In genomic region chr1:159826436-159827101, GRCh38 we compare ENCODE assay signal across 7 cellular contexts. TPM values are rescaled to one million over a fixed set of nuclear protein-coding genes. Genes with fewer than 3 reads are reported as not detected.
A peak's percentile ranks its signal among the peaks of the same experiment; 100 is the strongest.
DNase-seq lines count a peak whose midpoint lies in the region; ATAC-seq lines count a peak whose summit lies in the region.

TSS of gene SLAMF8 (plus strand) at chr1:159826873. CDS start at chr1:159826899, 26 bp downstream.

- ATAC-seq in HG03571 (IDR thresholded peaks at IDR 0.05; ENCODE audit: unreplicated experiment) = peak; percentile 46
- peak; percentile 32 for ATAC-seq in left lobe of liver
- no peak for ATAC-seq in GM21360 (IDR thresholded peaks at IDR 0.05; ENCODE audit: unreplicated experiment)

- peak; percentile 50 for DNase-seq in activated CD8-positive, alpha-beta memory T cell treated with anti-CD3 and anti-CD28 coated beads, Interleukin-2, amount 50 U/mL, for 4 hours
- DNase-seq in left lobe of liver (ENCODE audit: low spot score) (no peak), HuH-7 (ENCODE audit: low spot score) (no peak), D341Med (ENCODE audit: low spot score) (no peak)
- DNase-seq in stimulated activated CD8-positive, alpha-beta memory T cell treated with anti-CD3 and anti-CD28 coated beads, Interleukin-7, amount 100 ng/mL, for 4 hours (ENCODE audit: low read depth in 2 of 2) = peak; percentile 61

RNA-seq across cellular contexts. Expression of gene SLAMF8, which starts in this region (rescaled TPM):
- total RNA-seq in left lobe of liver = 0.53 TPM

Comparison
In these comparisons a context has a peak if more than half of its experiments do, and no peak if none do; other contexts are left out.
1. Peak in ATAC-seq in left lobe of liver; RNA of the gene not detected or under 1 TPM.
2. DNase-seq: peak in activated CD8-positive, alpha-beta memory T cell treated with anti-CD3 and anti-CD28 coated beads, Interleukin-2, amount 50 U/mL, for 4 hours (single experiment) and stimulated activated CD8-positive, alpha-beta memory T cell treated with anti-CD3 and anti-CD28 coated beads, Interleukin-7, amount 100 ng/mL, for 4 hours (2 of 2); none in left lobe of liver (single experiment), HuH-7 (single experiment) and D341Med (single experiment).